Comparison of ENCODE assay signal across 13 cellular contexts in genomic region chr3:36900474-36901443, GRCh38. TPM values are rescaled to one million over a fixed set of nuclear protein-coding genes. Genes with fewer than 3 reads are reported as not detected.
DNase-seq lines count a peak whose midpoint lies in the region; ATAC-seq and TF ChIP-seq lines count a peak whose summit lies in the region.
"Had no signal": no experiment of that assay in that cellular context is flagged by ENCODE, and none has a peak within 500 bp of the region (broad histone marks: within the 10 kb centered on the region; RNA-seq: fewer than 3 reads in every experiment).

No MANE protein-coding gene starts in this region.

- H3K4me3 ChIP-seq in BLaER1 (no peak overlapping the region), DND-41 (ENCODE audit: low read depth in 1 of 2, low read length in 2 of 2) (no peak overlapping the region; a peak in 1 of 4 replicates), SU-DHL-6 (ENCODE audit: insufficient read depth, low read length, poor library complexity, severe bottlenecking) (peak overlapping the region; percentile 38), upper lobe of left lung (no peak overlapping the region)

- H3K36me3 ChIP-seq in BLaER1 (peaks cover 44% of the 10 kb centered on the region), DND-41 (ENCODE audit: insufficient read depth, low read length) (peaks cover 40% of the 10 kb centered on the region), SU-DHL-6 (ENCODE audit: low read length) (0 out of 2 replicates have a peak, but pooled peaks cover 4% of the 10 kb centered on the region), upper lobe of left lung (peaks cover 8 to 40% (median 17%) of the 10 kb centered on the region in 4 donors)

- peaks cover 43 to 67% of the 10 kb centered on the region in 2 donors for H3K4me1 Mint-ChIP-seq in effector memory CD8-positive, alpha-beta T cell (ENCODE audit: low read depth in 2 of 2)

- peak overlapping the region; percentile 76 for H3K4me2 ChIP-seq in BLaER1
- peak overlapping the region; percentile 56 for H3K4me2 ChIP-seq in DND-41 (ENCODE audit: insufficient read depth, low read length)
- peak overlapping the region; percentile 85 for H3K4me2 ChIP-seq in SU-DHL-6 (ENCODE audit: low read depth, low read length, poor library complexity, severe bottlenecking)
- H3K4me2 ChIP-seq: SK-N-SH had no signal

- H3K27me3 Mint-ChIP-seq in effector memory CD8-positive, alpha-beta T cell = no peaks in the 10 kb centered on the region
- H3K27me3 Mint-ChIP-seq: dendritic cell treated with granulocyte-macrophage colony-stimulating factor and Interleukin-4, amounts not matched to agents 40 ng/mL and 50 ng/mL, for 4 days had no signal

- H3K9ac ChIP-seq in BLaER1 = no peak overlapping the region
- H3K9ac ChIP-seq in DND-41 (ENCODE audit: low read depth, low read length) = peak overlapping the region; percentile 26
- peak overlapping the region; percentile 49 for H3K9ac ChIP-seq in SU-DHL-6 (ENCODE audit: low read length)
- H3K9ac ChIP-seq: SK-N-SH had no signal

- peaks cover 18% of the 10 kb centered on the region for H3F3A ChIP-seq in SU-DHL-6 (ENCODE audit: insufficient read depth)

- H3K27ac ChIP-seq in BLaER1 (peak overlapping the region; percentile 27; the same call in 1 of the 2 replicates), DND-41 (ENCODE audit: low read length) (peak overlapping the region; percentile 68), SU-DHL-6 (ENCODE audit: low read depth, low read length) (peak overlapping the region; percentile 85), upper lobe of left lung (no peak overlapping the region), RWPE1 (no peak overlapping the region)

- POLR2A ChIA-PET in RWPE1 (lab: Yijun Ruan, JAX; ENCODE audit: low non-redundant PET) = no interaction called here

- H3K36me3 Mint-ChIP-seq in effector memory CD8-positive, alpha-beta T cell (ENCODE audit: insufficient read depth) = peaks cover 80% of the 10 kb centered on the region

- H3K4me1 ChIP-seq in BLaER1 (peaks cover 69% of the 10 kb centered on the region), DND-41 (ENCODE audit: insufficient read depth, low read length) (peaks cover 53% of the 10 kb centered on the region), upper lobe of left lung (peaks cover 0 to 16% (median under 1%) of the 10 kb centered on the region in 4 donors)

- peaks cover 11% of the 10 kb centered on the region for H3K79me2 ChIP-seq in DND-41 (ENCODE audit: insufficient read depth, low read length)
- no peaks in the 10 kb centered on the region for H3K79me2 ChIP-seq in SU-DHL-6 (ENCODE audit: insufficient read depth, low read length)

- TF ChIP-seq CTCF in DND-41 (IDR thresholded peaks at IDR 0.05; ENCODE audit: borderline replicate concordance, extremely low read depth, low read length, poor library complexity, severe bottlenecking) (no peak), SU-DHL-6 (IDR thresholded peaks at IDR 0.05; ENCODE audit: insufficient read depth, low read length, poor library complexity, severe bottlenecking) (no peak), upper lobe of left lung (IDR thresholded peaks at IDR 0.05) (no peak), RWPE1 (conservative IDR thresholded peaks at IDR 0.05; ENCODE audit: low read depth) (no peak)

- peak overlapping the region; percentile 33 to 34 for H3K4me3 Mint-ChIP-seq in effector memory CD8-positive, alpha-beta T cell
- H3K4me3 Mint-ChIP-seq: dendritic cell treated with granulocyte-macrophage colony-stimulating factor and Interleukin-4, amounts not matched to agents 40 ng/mL and 50 ng/mL, for 4 days had no signal

- no peaks in the 10 kb centered on the region for H3K27me3 ChIP-seq in BLaER1
- H3K27me3 ChIP-seq in DND-41 (ENCODE audit: insufficient read depth, low read length, poor library complexity) = no peaks in the 10 kb centered on the region
- no peaks in the 10 kb centered on the region for H3K27me3 ChIP-seq in SU-DHL-6 (ENCODE audit: low read length)
- H3K27me3 ChIP-seq in upper lobe of left lung = no peaks in the 10 kb centered on the region

- no peak for DNase-seq in DND-41
- DNase-seq in effector memory CD8-positive, alpha-beta T cell = no peak
- no peak for DNase-seq in upper lobe of left lung
- no peak for DNase-seq in RWPE1 (ENCODE audit: low spot score)
- DNase-seq in HUDEP-2 (lab: John Stamatoyannopoulos, UW; ENCODE audit: unreplicated experiment in 76 of 76) = no peak
- DNase-seq in occipital lobe (lab: John Stamatoyannopoulos, UW) = no peak
- DNase-seq: head of caudate nucleus; SK-N-SH; stimulated activated CD4-positive, alpha-beta T cell treated with anti-CD3 and anti-CD28 coated beads, Interleukin-4, amount 100 ng/mL, for 1 hour had no signal

- H4K20me1 ChIP-seq in BLaER1 (no peaks in the 10 kb centered on the region), DND-41 (ENCODE audit: insufficient read depth, low read length) (no peaks in the 10 kb centered on the region), SU-DHL-6 (ENCODE audit: low read depth, low read length) (no peaks in the 10 kb centered on the region)

- H3K9me3 ChIP-seq in BLaER1 (0 out of 2 replicates have a peak, but pooled peaks cover 6% of the 10 kb centered on the region), DND-41 (ENCODE audit: insufficient read depth, low read length, severe bottlenecking) (no peaks in the 10 kb centered on the region), SU-DHL-6 (ENCODE audit: insufficient read depth, low read length) (no peaks in the 10 kb centered on the region), upper lobe of left lung (no peaks in the 10 kb centered on the region)
- H3K9me3 ChIP-seq: SK-N-SH had no signal

- CTCF ChIA-PET in RWPE1 (lab: Yijun Ruan, JAX) = no interaction called here

- peak overlapping the region; percentile 94 to 96 for H3K27ac Mint-ChIP-seq in effector memory CD8-positive, alpha-beta T cell
- H3K27ac Mint-ChIP-seq: dendritic cell treated with granulocyte-macrophage colony-stimulating factor and Interleukin-4, amounts not matched to agents 40 ng/mL and 50 ng/mL, for 4 days had no signal

- no peak for TF ChIP-seq EP300 in upper lobe of left lung (IDR thresholded peaks at IDR 0.05)

- TF ChIP-seq POLR2A in upper lobe of left lung (IDR thresholded peaks at IDR 0.05) = no peak

- H3K9me3 Mint-ChIP-seq in effector memory CD8-positive, alpha-beta T cell = no peaks in the 10 kb centered on the region
- H3K9me3 Mint-ChIP-seq: dendritic cell treated with granulocyte-macrophage colony-stimulating factor and Interleukin-4, amounts not matched to agents 40 ng/mL and 50 ng/mL, for 4 days had no signal

- WGBS in upper lobe of left lung, 2 donors = 79 to 87% methylated on average over 8 of the region's 8 CpGs

- no peaks in the 10 kb centered on the region for H3K9me2 ChIP-seq in SU-DHL-6 (replicated peaks; ENCODE audit: insufficient read depth, low read length)
- H3K9me2 ChIP-seq: SK-N-SH had no signal

- ATAC-seq in DND-41 (ENCODE audit: insufficient read depth, low read depth) = peak; percentile 25; the same call in 1 of the 3 replicates
- no peak for ATAC-seq in effector memory CD8-positive, alpha-beta T cell (replicated peaks)
- ATAC-seq in upper lobe of left lung (ENCODE audit: low FRiP score in 2 of 2) = no peak
- ATAC-seq: esophagus mucosa had no signal

- H2AFZ ChIP-seq in DND-41 (ENCODE audit: low read depth, low read length) (no peak overlapping the region), SU-DHL-6 (ENCODE audit: low read depth, low read length, severe bottlenecking) (peak overlapping the region; percentile 32)

RNA-seq across cellular contexts. Expression of gene TRANK1, which starts 44.1 kb away (rescaled TPM):
- total RNA-seq in upper lobe of left lung (10 to 100 TPM; 10.6 to 39.8 (median 28.1) TPM), occipital lobe (12.6 TPM)

Comparison
In these comparisons a context has a peak if more than half of its experiments do, and no peak if none do; other contexts are left out.
1. H3K27ac ChIP-seq: peak in BLaER1 (single experiment), DND-41 (single experiment) and SU-DHL-6 (single experiment); none in upper lobe of left lung (0 of 4) and RWPE1 (single experiment).
2. Peak in every context shown above with its lines, with median percentiles within 50 percentile points of each other: H3K4me2 ChIP-seq.